In genomic region chr2:212227755-212228154, GRCh38 we compare ENCODE assay signal across 9 cellular contexts.
DNase-seq lines count a peak whose midpoint lies in the region; ATAC-seq and TF ChIP-seq lines count a peak whose summit lies in the region.
"Had no signal": no experiment of that assay in that cellular context is flagged by ENCODE, and none has a peak within 500 bp of the region (broad histone marks: within the 10 kb centered on the region; RNA-seq: fewer than 3 reads in every experiment).

No MANE protein-coding gene starts in this region.

- no peak overlapping the region for H3K27ac ChIP-seq in osteoblast (ENCODE audit: low read depth, low read length)
- H3K27ac ChIP-seq: cardiac muscle cell had no signal

- H4K20me1 ChIP-seq in osteoblast (ENCODE audit: insufficient read depth, low read length): no peaks in the 10 kb centered on the region

- no peaks in the 10 kb centered on the region for H3K4me1 ChIP-seq in osteoblast (ENCODE audit: insufficient read depth, low read length)

- H3K79me2 ChIP-seq in osteoblast (ENCODE audit: insufficient read depth, low read length): no peaks in the 10 kb centered on the region

- H3K36me3 ChIP-seq in osteoblast (ENCODE audit: insufficient read depth, low read length): no peaks in the 10 kb centered on the region
- H3K36me3 ChIP-seq: cardiac muscle cell had no signal

- H3K27me3 ChIP-seq in osteoblast (ENCODE audit: insufficient read depth, low read length): no peaks in the 10 kb centered on the region
- H3K27me3 ChIP-seq: cardiac muscle cell had no signal

- H3K4me3 ChIP-seq in osteoblast (ENCODE audit: insufficient read depth, low read length): no peak overlapping the region
- H3K4me3 ChIP-seq: cardiac muscle cell had no signal

- no peak overlapping the region for H3K4me2 ChIP-seq in osteoblast (ENCODE audit: insufficient read depth, low read length)

- in situ Hi-C loops in G401 (cut with HindIII; ENCODE audit: low sequenced_read_pairs): no loop called here

- H2AFZ ChIP-seq in osteoblast (ENCODE audit: low read length): no peak overlapping the region

- no peaks in the 10 kb centered on the region for H3K9me3 ChIP-seq in osteoblast (ENCODE audit: low read depth, low read length)

- TF ChIP-seq CTCF in osteoblast (IDR thresholded peaks at IDR 0.05; ENCODE audit: extremely low read depth, low read depth, low read length): no peak

- DNase-seq in G401 (ENCODE audit: low spot score) (peak; percentile 81), NCI-H2107 (lab: John Stamatoyannopoulos, UW) (peak; percentile 50), brain pericyte (ENCODE audit: low read depth, low spot score) (peak; percentile 27), osteoblast (ENCODE audit: insufficient read length, low spot score, missing footprints) (peak; percentile 21), activated gamma-delta T cell (lab: John Stamatoyannopoulos, UW) (no peak)
- no peak for DNase-seq in activated naive CD4-positive, alpha-beta T cell treated with Interleukin-2 at 50 U/mL for 16 hours
- DNase-seq in stimulated activated CD4-positive, alpha-beta T cell treated with anti-CD3 and anti-CD28 coated beads, Interleukin-4, amount 100 ng/mL, for 4 hours: no peak

- no peak for ATAC-seq in HG02759 (IDR thresholded peaks at IDR 0.05; ENCODE audit: unreplicated experiment)

Comparison
In these comparisons a context has a peak if more than half of its experiments do, and no peak if none do; other contexts are left out.
1. DNase-seq: peak in G401 (single experiment), NCI-H2107 (single experiment), brain pericyte (single experiment) and osteoblast (single experiment); none in activated naive CD4-positive, alpha-beta T cell treated with Interleukin-2 at 50 U/mL for 16 hours (single experiment), stimulated activated CD4-positive, alpha-beta T cell treated with anti-CD3 and anti-CD28 coated beads, Interleukin-4, amount 100 ng/mL, for 4 hours (0 of 2) and activated gamma-delta T cell (single experiment).